8 cellular contexts compared by ENCODE assay signal in the genomic region with DNA sequence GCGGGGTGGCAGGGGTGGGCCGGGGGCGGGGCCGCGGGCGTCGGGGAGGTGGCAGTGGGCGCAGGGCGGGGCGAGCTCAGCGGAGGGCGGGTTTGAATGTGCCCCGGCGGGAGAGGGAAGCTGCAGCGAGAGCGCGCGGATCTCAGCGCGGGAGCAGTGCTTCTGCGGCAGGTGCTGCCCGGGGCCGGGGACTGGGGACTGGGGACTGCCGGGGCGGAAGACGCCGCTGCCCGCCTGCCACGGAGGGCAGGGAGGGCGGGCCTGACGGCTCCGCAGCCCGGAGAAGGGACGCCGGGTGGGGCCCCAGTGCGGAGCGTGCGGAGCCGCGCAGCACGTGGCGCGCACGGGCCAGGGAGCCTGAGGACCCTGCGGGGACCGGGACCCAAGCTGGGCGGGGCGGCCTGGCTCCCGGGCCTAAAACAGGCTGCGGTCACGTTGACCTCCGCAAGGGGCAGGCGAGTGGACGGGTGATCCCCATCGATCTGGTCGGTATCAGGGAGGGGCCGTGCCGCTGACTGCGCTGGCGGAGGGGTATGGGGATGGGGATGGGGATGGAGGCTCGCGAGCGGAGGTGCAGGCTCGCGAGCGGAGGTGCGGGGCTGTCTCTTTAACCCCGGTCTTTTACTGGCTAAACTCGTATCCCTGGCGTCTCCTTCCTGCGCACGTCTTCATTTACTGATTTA.
DNase-seq lines count a peak whose midpoint lies in the region; ATAC-seq and TF ChIP-seq lines count a peak whose summit lies in the region.

Gene SLC29A1 (plus strand): TSS at position 125 of the 683 bp plus-strand sequence. CDS start 3,719 bp downstream, outside the sequence.

- H3K9me3 ChIP-seq in OCI-LY3 (ENCODE audit: insufficient read depth, low read length) = no peaks in the 10 kb centered on the region
- H3K9me3 ChIP-seq in mucosa of rectum (ENCODE audit: control insufficient read depth in 2 of 2, low read length in 2 of 2) = no peaks in the 10 kb centered on the region

- CTCF ChIA-PET in AG04449 (lab: Yijun Ruan, JAX) = interaction anchor here (1.0 to 8.2 kb wide), 12 partner anchors 11 to 114 kb away, joined by 3 to 175 read pairs (median 6); partner anchors contain the start of genes HSP90AB1 and SLC35B2

- H3K4me1 ChIP-seq in OCI-LY3 (ENCODE audit: low read length) (peaks cover 56% of the 10 kb centered on the region), mucosa of rectum (ENCODE audit: control insufficient read depth in 2 of 2, insufficient read depth in 2 of 2, low read length in 2 of 2) (peaks cover 35% of the 10 kb centered on the region in 2 donors)

- peak within 1 kb of the TSS; percentile 96 for H3K4me2 ChIP-seq in OCI-LY3 (ENCODE audit: low read length)

- H3K36me3 ChIP-seq in OCI-LY3 (replicated peaks; ENCODE audit: low read depth, low read length) (peaks cover 22% of the 10 kb centered on the region), mucosa of rectum (ENCODE audit: control insufficient read depth in 2 of 2, insufficient read depth in 2 of 2, low read length in 2 of 2) (no peaks in the 10 kb centered on the region)

- POLR2A ChIA-PET in AG04449 (lab: Yijun Ruan, JAX) = interaction anchor here (1.0 to 2.6 kb wide), 6 partner anchors 11 to 33 kb away, joined by 3 to 16 read pairs (median 3); partner anchors contain the start of gene HSP90AB1

- peaks cover 55% of the 10 kb centered on the region for H3K79me2 ChIP-seq in OCI-LY3 (ENCODE audit: low read length)

- peak; percentile 27 for TF ChIP-seq CTCF in AG04449 (IDR thresholded peaks at IDR 0.05; ENCODE audit: insufficient read depth, low read length, missing control alignments)
- TF ChIP-seq CTCF in OCI-LY3 (IDR thresholded peaks at IDR 0.05; ENCODE audit: low read depth, low read length) = no peak

- H3K27me3 ChIP-seq in OCI-LY3 (ENCODE audit: low read depth, low read length) (no peaks in the 10 kb centered on the region), mucosa of rectum (ENCODE audit: control insufficient read depth in 2 of 2, insufficient read depth in 2 of 2, low read length in 2 of 2) (no peaks in the 10 kb centered on the region)

- H3K4me3 ChIP-seq in AG04449 (ENCODE audit: low read depth, low read length) (peak within 1 kb of the TSS; percentile 63), OCI-LY3 (ENCODE audit: low read length) (peak within 1 kb of the TSS; percentile 83), mucosa of rectum (ENCODE audit: low read length in 2 of 2) (peak within 1 kb of the TSS; percentile 61 to 67)

- H2AFZ ChIP-seq in OCI-LY3 (ENCODE audit: low read depth, low read length) = 0 out of 2 replicates have a peak within 1 kb of the TSS, but pooled peaks have one; percentile 49

- ATAC-seq in GM19023 (IDR thresholded peaks at IDR 0.05; ENCODE audit: unreplicated experiment) = peak; percentile 39

- H4K20me1 ChIP-seq in OCI-LY3 (ENCODE audit: insufficient read depth, low read length) = peaks cover 38% of the 10 kb centered on the region

- H3K27ac ChIP-seq in OCI-LY3 (ENCODE audit: low read length) (peak within 1 kb of the TSS; percentile 49), mucosa of rectum (ENCODE audit: low read depth in 2 of 2, low read length in 2 of 2) (peak within 1 kb of the TSS in 1 of 2 donors; percentile 56)

- DNase-seq in AG04449 (ENCODE audit: low read depth, low spot score) (no peak), HPDE6-E6E7 (ENCODE audit: extremely low spot score) (peak; percentile 81), activated T-cell treated with anti-CD3 and anti-CD28 coated beads for 1 hour (ENCODE audit: low read depth) (peak; percentile 81), epidermal melanocyte (ENCODE audit: insufficient read length, low spot score) (peak; percentile 87)
- peak; percentile 59 to 64 for DNase-seq in stimulated activated CD8-positive, alpha-beta memory T cell treated with anti-CD3 and anti-CD28 coated beads, Interleukin-7, amount 100 ng/mL, for 1 hour (ENCODE audit: low read depth in 2 of 2)

- peak within 1 kb of the TSS; percentile 79 for H3K9ac ChIP-seq in OCI-LY3 (ENCODE audit: low read length)
- H3K9ac ChIP-seq in mucosa of rectum (ENCODE audit: low read depth in 1 of 2, low read length in 2 of 2) = peak within 1 kb of the TSS; percentile 24 to 45
